In the genomic region with DNA sequence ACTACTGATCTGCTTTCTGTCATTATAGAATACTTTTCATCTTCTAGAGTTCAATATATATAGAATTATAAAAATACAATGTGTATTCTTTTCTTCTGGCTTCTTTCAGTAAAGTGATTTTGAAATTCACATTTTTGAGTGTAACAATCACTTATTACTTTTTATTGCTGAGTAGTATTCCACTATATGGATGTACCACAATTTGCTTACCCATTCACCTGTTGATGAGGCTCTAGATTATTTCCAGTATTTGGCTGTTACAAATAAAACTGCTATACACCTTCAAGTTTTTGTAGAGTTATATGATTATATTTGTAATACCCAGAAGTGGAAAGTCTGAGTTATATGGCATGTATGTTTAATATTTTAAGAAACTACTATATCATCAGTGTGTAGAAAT, we compare ENCODE assay signal across 6 cellular contexts.
"Had no signal": no experiment of that assay in that cellular context is flagged by ENCODE, and none has a peak within 500 bp of the region (broad histone marks: within the 10 kb centered on the region; RNA-seq: fewer than 3 reads in every experiment).

No MANE protein-coding gene starts in this region.

- DNase-seq: IMR-90, KBM-7, KG1 had no signal

- H3K27ac ChIP-seq: HL-60 had no signal

- ATAC-seq: HepG2, K562 had no signal

- H3K4me3 ChIP-seq: K562 had no signal
